20 cellular contexts compared by ENCODE assay signal in the genomic region with DNA sequence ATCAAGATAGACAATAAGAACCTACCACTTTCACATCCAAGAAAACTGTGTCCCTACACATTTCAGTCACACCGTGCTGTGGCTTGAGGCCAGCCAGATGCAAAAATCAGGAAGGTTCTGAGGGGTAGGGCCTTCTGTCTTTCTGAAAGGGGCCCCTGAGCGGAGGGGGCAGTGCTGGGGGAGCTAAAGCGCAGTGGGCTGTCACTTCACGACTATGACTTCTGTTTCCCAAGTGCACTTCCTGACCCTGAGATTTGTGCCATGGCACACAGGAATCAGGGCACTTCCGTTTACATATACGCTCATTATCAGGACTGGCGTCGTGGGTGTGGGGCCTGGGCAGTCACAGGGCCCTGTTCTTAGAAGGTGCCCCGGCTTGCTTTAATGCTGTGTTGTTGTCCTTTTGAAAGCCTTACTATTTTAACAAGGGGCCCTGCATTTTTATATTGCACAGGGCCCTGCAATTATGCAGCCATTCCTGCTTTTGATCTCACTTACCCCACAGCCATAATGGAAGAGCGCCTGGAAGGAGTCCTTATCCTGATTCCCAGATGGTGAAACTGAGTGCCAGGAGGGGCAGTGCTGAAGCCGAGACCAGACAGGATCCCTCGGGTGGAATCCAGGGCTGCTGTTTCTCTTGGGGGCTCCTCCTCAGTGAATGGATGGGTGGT. TPM values are rescaled to one million over a fixed set of nuclear protein-coding genes. Genes with fewer than 3 reads are reported as not detected.
DNase-seq lines count a peak whose midpoint lies in the region; ATAC-seq, FAIRE-seq and TF ChIP-seq lines count a peak whose summit lies in the region.
"Had no signal": no experiment of that assay in that cellular context is flagged by ENCODE, and none has a peak within 500 bp of the region (broad histone marks: within the 10 kb centered on the region; RNA-seq: fewer than 3 reads in every experiment).

No MANE protein-coding gene starts in this region.

- peaks cover 7 to 10% of the 10 kb centered on the region in 2 donors for H3K9me3 Mint-ChIP-seq in stimulated activated naive B cell treated with anti-CD40 and anti-IgM and Interleukin-4, amounts not matched to agents 10 μg/mL and 1 μg/mL and 100 μg/mL, for 72 hours
- H3K9me3 Mint-ChIP-seq: T-helper 1 cell treated with Interleukin-12 subunit alpha and Interleukin-12 subunit beta and Interleukin-4 antibody, amounts not matched to agents 30 μg/mL and 1 μg/mL, for 36 hours had no signal

- peaks cover 2 to 5% of the 10 kb centered on the region in 2 donors for H3K36me3 Mint-ChIP-seq in stimulated activated naive B cell treated with anti-CD40 and anti-IgM and Interleukin-4, amounts not matched to agents 10 μg/mL and 1 μg/mL and 100 μg/mL, for 72 hours
- H3K36me3 Mint-ChIP-seq: WTC11 had no signal

- TF ChIP-seq CTCF in coronary artery (IDR thresholded peaks at IDR 0.05) = no peak
- no peak for TF ChIP-seq CTCF in brain microvascular endothelial cell (IDR thresholded peaks at IDR 0.05; ENCODE audit: low read depth, low read length, missing control alignments)

- peaks cover 12 to 18% of the 10 kb centered on the region in 2 donors for H3K4me1 Mint-ChIP-seq in stimulated activated naive B cell treated with anti-CD40 and anti-IgM and Interleukin-4, amounts not matched to agents 10 μg/mL and 1 μg/mL and 100 μg/mL, for 72 hours
- H3K4me1 Mint-ChIP-seq: central memory CD8-positive, alpha-beta T cell; WTC11 had no signal

- DNase-seq in GM19239 (ENCODE audit: insufficient read length, low spot score) (no peak), coronary artery (ENCODE audit: low spot score) (peak; percentile 50), lung microvascular endothelial cell (ENCODE audit: low read depth in 2 of 2) (peak; percentile 16 to 19), brain microvascular endothelial cell (no peak), A172 (ENCODE audit: low spot score) (no peak), NCI-H226 (no peak), NCI-H2029 treated with DMSO at 0.1 percent for 48 hours (lab: John Stamatoyannopoulos, UW) (no peak)
- DNase-seq in stimulated activated naive B cell treated with anti-CD40 and anti-IgM and Interleukin-4, amounts not matched to agents 10 μg/mL and 1 μg/mL and 100 μg/mL, for 72 hours = no peak
- DNase-seq: heart right ventricle, HFFc6, NCI-H1417, NCI-H526 treated with DMSO at 0.1 percent for 48 hours, occipital lobe, SIG-M5 had no signal

- H3K4me3 Mint-ChIP-seq in stimulated activated naive B cell treated with anti-CD40 and anti-IgM and Interleukin-4, amounts not matched to agents 10 μg/mL and 1 μg/mL and 100 μg/mL, for 72 hours = no peak overlapping the region
- H3K4me3 Mint-ChIP-seq: central memory CD8-positive, alpha-beta T cell; HFFc6; T-helper 1 cell treated with Interleukin-12 subunit alpha and Interleukin-12 subunit beta and Interleukin-4 antibody, amounts not matched to agents 30 μg/mL and 1 μg/mL, for 36 hours; WTC11 had no signal

- peak; percentile 16 to 35 for ATAC-seq in stimulated activated naive B cell treated with anti-CD40 and anti-IgM and Interleukin-4, amounts not matched to agents 10 μg/mL and 1 μg/mL and 100 μg/mL, for 72 hours (replicated peaks)
- ATAC-seq: WTC11 had no signal

- H3K4me3 ChIP-seq in coronary artery (no peak overlapping the region), brain microvascular endothelial cell (ENCODE audit: low read depth, low read length) (no peak overlapping the region)
- H3K4me3 ChIP-seq: heart right ventricle had no signal

- no peaks in the 10 kb centered on the region for H3K36me3 ChIP-seq in brain microvascular endothelial cell (replicated peaks)
- H3K36me3 ChIP-seq: heart right ventricle had no signal

- peak; percentile 37 for FAIRE-seq in GM19239 (lab: Jason Lieb, UNC)
- FAIRE-seq: endometrium, islet of Langerhans had no signal

- peaks cover 17 to 22% of the 10 kb centered on the region in 2 donors for H3K27me3 Mint-ChIP-seq in stimulated activated naive B cell treated with anti-CD40 and anti-IgM and Interleukin-4, amounts not matched to agents 10 μg/mL and 1 μg/mL and 100 μg/mL, for 72 hours

- H3K27ac Mint-ChIP-seq in stimulated activated naive B cell treated with anti-CD40 and anti-IgM and Interleukin-4, amounts not matched to agents 10 μg/mL and 1 μg/mL and 100 μg/mL, for 72 hours = no peak overlapping the region
- H3K27ac Mint-ChIP-seq: HFFc6; T-helper 1 cell treated with Interleukin-12 subunit alpha and Interleukin-12 subunit beta and Interleukin-4 antibody, amounts not matched to agents 30 μg/mL and 1 μg/mL, for 36 hours; WTC11 had no signal

- H3K27ac ChIP-seq in coronary artery = no peak overlapping the region
- no peak overlapping the region for H3K27ac ChIP-seq in brain microvascular endothelial cell
- H3K27ac ChIP-seq: heart right ventricle had no signal

- H3K27me3 ChIP-seq in brain microvascular endothelial cell (replicated peaks) = no peaks in the 10 kb centered on the region

- in situ Hi-C loops in brain microvascular endothelial cell (cut with HindIII; ENCODE audit: low pct_ligation_motif_present, low sequenced_read_pairs) = no loop called here

RNA-seq across cellular contexts. Expression of a gene that starts 0.6 kb away (rescaled TPM):
- total RNA-seq in lung microvascular endothelial cell = 0.22 TPM in 1 of 2 replicates, not detected in the other
- total RNA-seq in A172 (2014; rRNA removed; shearing (Covaris generic)) = 33.3 and 37.5 TPM in 2 replicates

RNA-seq across cellular contexts. Expression of a gene that starts 20.0 kb away (rescaled TPM):
- not detected in 2 replicates for total RNA-seq in lung microvascular endothelial cell
- total RNA-seq in A172 (2014; rRNA removed; shearing (Covaris generic)) = not detected in 2 replicates
- total RNA-seq: activated CD8-positive, alpha-beta memory T cell treated with anti-CD3 and anti-CD28 coated beads for 36 hours; heart right ventricle; HFFc6; occipital lobe; WTC11 had no signal

RNA-seq across cellular contexts. Expression of a gene that starts 47.7 kb away (rescaled TPM):
- 25.7 and 43.5 TPM in 2 replicates for total RNA-seq in lung microvascular endothelial cell
- total RNA-seq in A172 (2014; rRNA removed; shearing (Covaris generic)) = 0.84 and 0.86 TPM in 2 replicates

Comparison
In these comparisons a context has a peak if more than half of its experiments do, and no peak if none do; other contexts are left out.
1. DNase-seq: peak in coronary artery (single experiment) and lung microvascular endothelial cell (2 of 2); none in GM19239 (single experiment), stimulated activated naive B cell treated with anti-CD40 and anti-IgM and Interleukin-4, amounts not matched to agents 10 μg/mL and 1 μg/mL and 100 μg/mL, for 72 hours (single experiment), brain microvascular endothelial cell (single experiment), A172 (single experiment), NCI-H226 (single experiment) and NCI-H2029 treated with DMSO at 0.1 percent for 48 hours (single experiment).
2. RNA of a gene that starts 0.6 kb away (total RNA-seq): 33.3 to 37.5 TPM in A172; 0.22 TPM in lung microvascular endothelial cell; every median in the first group is over 10 times any median in the second.
3. RNA of a gene that starts 47.7 kb away (total RNA-seq): 25.7 to 43.5 TPM in lung microvascular endothelial cell; 0.84 to 0.86 TPM in A172; every median in the first group is over 10 times any median in the second.